Comparison of ENCODE assay signal across 10 cellular contexts in genomic region chr2:177275671-177276070, GRCh38. TPM values are rescaled to one million over a fixed set of nuclear protein-coding genes. Genes with fewer than 3 reads are reported as not detected.
A peak's percentile ranks its signal among the peaks of the same experiment; 100 is the strongest.
DNase-seq lines count a peak whose midpoint lies in the region; ATAC-seq and TF ChIP-seq lines count a peak whose summit lies in the region.
"Had no signal": no experiment of that assay in that cellular context is flagged by ENCODE, and none has a peak within 500 bp of the region (broad histone marks: within the 10 kb centered on the region; RNA-seq: fewer than 3 reads in every experiment).

No MANE protein-coding gene starts in this region.

- peaks cover 38% of the 10 kb centered on the region for H3K4me1 ChIP-seq in adipocyte (ENCODE audit: control insufficient read depth, insufficient read depth, low read length)

- H3K4me1 Mint-ChIP-seq in progenitor cell of endocrine pancreas (ENCODE audit: low read depth) = no peaks in the 10 kb centered on the region

- H3K9ac ChIP-seq in adipocyte (ENCODE audit: low read length) = peak overlapping the region; percentile 81

- intact Hi-C loops in sciatic nerve (cut with DNase I) = no loop called here

- H3K4me3 ChIP-seq in adipocyte (ENCODE audit: low read length) (peak overlapping the region; percentile 73), fibroblast of pulmonary artery (replicated peaks; ENCODE audit: low read depth, low read length) (peak overlapping the region; percentile 13)

- H3K9me3 Mint-ChIP-seq in progenitor cell of endocrine pancreas (ENCODE audit: low read depth) = no peaks in the 10 kb centered on the region
- H3K9me3 Mint-ChIP-seq: activated naive CD4-positive, alpha-beta T cell treated with anti-CD3 and anti-CD28 coated beads for 36 hours had no signal

- no peak overlapping the region for H3K27ac Mint-ChIP-seq in progenitor cell of endocrine pancreas
- H3K27ac Mint-ChIP-seq: activated naive CD4-positive, alpha-beta T cell treated with anti-CD3 and anti-CD28 coated beads for 36 hours had no signal

- TF ChIP-seq CTCF in fibroblast of pulmonary artery (IDR thresholded peaks at IDR 0.05; ENCODE audit: low read length, missing control alignments) (no peak), progenitor cell of endocrine pancreas (IDR thresholded peaks at IDR 0.05; ENCODE audit: unreplicated experiment) (no peak)

- H3K9me3 ChIP-seq in adipocyte (ENCODE audit: control insufficient read depth, low read length) = no peaks in the 10 kb centered on the region

- no peaks in the 10 kb centered on the region for H3K27me3 Mint-ChIP-seq in progenitor cell of endocrine pancreas

- no peaks in the 10 kb centered on the region for H3K36me3 Mint-ChIP-seq in progenitor cell of endocrine pancreas (ENCODE audit: insufficient read depth)

- ATAC-seq in sciatic nerve = peak; percentile 46
- ATAC-seq in GM21576 (IDR thresholded peaks at IDR 0.05; ENCODE audit: unreplicated experiment) = no peak

- no peak overlapping the region for H3K4me3 Mint-ChIP-seq in progenitor cell of endocrine pancreas (ENCODE audit: low read depth)
- H3K4me3 Mint-ChIP-seq: activated naive CD4-positive, alpha-beta T cell treated with anti-CD3 and anti-CD28 coated beads for 36 hours had no signal

- no peaks in the 10 kb centered on the region for H3K27me3 ChIP-seq in adipocyte (replicated peaks; ENCODE audit: control insufficient read depth, insufficient read depth, low read length)

- DNase-seq in D341Med (ENCODE audit: low spot score) (peak; percentile 42), adipocyte (ENCODE audit: low read depth) (no peak), fibroblast of pulmonary artery (ENCODE audit: low read depth) (peak; percentile 86), sciatic nerve (ENCODE audit: low spot score) (no peak), progenitor cell of endocrine pancreas (ENCODE audit: low spot score, unreplicated experiment) (no peak), DMS79 treated with DMSO at 0.1 percent for 48 hours (lab: John Stamatoyannopoulos, UW) (no peak), SIG-M5 (lab: John Stamatoyannopoulos, UW) (no peak)
- DNase-seq: activated naive CD4-positive, alpha-beta T cell treated with anti-CD3 and anti-CD28 coated beads for 36 hours; left cardiac atrium had no signal

- H3K36me3 ChIP-seq in adipocyte (ENCODE audit: control insufficient read depth, insufficient read depth, low read length, severe bottlenecking) = no peaks in the 10 kb centered on the region

RNA-seq across cellular contexts. Expression of gene NFE2L2, which starts 11.1 kb away (rescaled TPM):
- 149 TPM for total RNA-seq in sciatic nerve
- total RNA-seq in progenitor cell of endocrine pancreas = 58.7 and 59.1 TPM in 2 replicates

Comparison
In these comparisons a context has a peak if more than half of its experiments do, and no peak if none do; other contexts are left out.
1. DNase-seq: peak in D341Med (single experiment) and fibroblast of pulmonary artery (single experiment); none in adipocyte (single experiment), sciatic nerve (single experiment), progenitor cell of endocrine pancreas (single experiment), DMS79 treated with DMSO at 0.1 percent for 48 hours (single experiment) and SIG-M5 (single experiment).